In the genomic region with DNA sequence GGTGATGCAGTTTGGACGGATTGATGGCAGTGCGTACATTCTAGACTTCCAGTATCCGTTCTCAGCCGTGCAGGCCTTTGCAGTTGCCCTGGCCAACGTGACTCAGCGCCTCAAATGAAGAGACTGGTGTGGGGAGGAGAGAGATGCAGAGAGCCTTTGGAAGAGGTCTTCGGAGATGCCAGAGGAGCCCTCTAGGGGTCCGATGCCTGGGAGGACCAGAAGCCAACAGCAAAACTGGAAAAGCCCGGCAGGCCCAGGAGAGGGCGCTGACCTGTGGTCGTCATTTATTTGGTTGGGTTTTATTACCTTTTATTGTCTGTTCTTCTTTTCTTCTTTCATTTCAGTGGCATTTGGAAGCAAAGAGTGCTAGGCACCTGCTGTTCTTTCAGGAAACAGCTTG, we compare ENCODE assay signal across 11 cellular contexts. TPM values are rescaled to one million over a fixed set of nuclear protein-coding genes. Genes with fewer than 3 reads are reported as not detected.
DNase-seq lines count a peak whose midpoint lies in the region; ATAC-seq, FAIRE-seq and TF ChIP-seq lines count a peak whose summit lies in the region.
"Had no signal": no experiment of that assay in that cellular context is flagged by ENCODE, and none has a peak within 500 bp of the region (broad histone marks: within the 10 kb centered on the region; RNA-seq: fewer than 3 reads in every experiment).

No MANE protein-coding gene starts in this region.

- no peak overlapping the region for H3K14ac ChIP-seq in IMR-90 (replicated peaks; ENCODE audit: low read depth, low read length)

- 0 out of 2 replicates have a peak, but pooled peaks have one; percentile 5 for TF ChIP-seq RAD21 in IMR-90 (IDR thresholded peaks at IDR 0.05; ENCODE audit: low read length)

- no peak overlapping the region for H4K8ac ChIP-seq in IMR-90 (ENCODE audit: low read depth in 2 of 2, low read length in 2 of 2)

- TF ChIP-seq CTCF in D721Med (IDR thresholded peaks at IDR 0.05; ENCODE audit: insufficient read depth, missing control alignments): peak; percentile 9
- TF ChIP-seq CTCF in IMR-90 (conservative IDR thresholded peaks at IDR 0.05; ENCODE audit: low read depth, low read length): peak; percentile 23; the same call in 1 of the 2 replicates
- peak; percentile 44 for TF ChIP-seq CTCF in astrocyte of the spinal cord (IDR thresholded peaks at IDR 0.05; ENCODE audit: low read depth, low read length)
- TF ChIP-seq CTCF in lower lobe of right lung (IDR thresholded peaks at IDR 0.05): peak; percentile 14

- H3K4me1 ChIP-seq in IMR-90 (ENCODE audit: control insufficient read depth, insufficient read depth, low read length) (no peaks in the 10 kb centered on the region), lower lobe of right lung (no peaks in the 10 kb centered on the region)
- H3K4me1 ChIP-seq: colonic mucosa had no signal

- intact Hi-C loops in IMR-90 (cut with micrococcal nuclease) (no loop called here), lower lobe of right lung (cut with DNase I) (no loop called here)

- no peak overlapping the region for H4K91ac ChIP-seq in IMR-90 (ENCODE audit: insufficient read depth, low read depth, low read length)

- no TSS peak for BruUV-seq in IMR-90 (replicated peaks; lab: Mats Ljungman, UMichigan)

- no peak overlapping the region for H2BK15ac ChIP-seq in IMR-90 (ENCODE audit: low read depth, low read length)

- no peak overlapping the region for H3K9ac ChIP-seq in IMR-90 (ENCODE audit: low read depth, low read length)

- H3K4me1 Mint-ChIP-seq in stimulated activated memory B cell treated with anti-CD40 and anti-IgM and Interleukin-4, amounts not matched to agents 10 μg/mL and 1 μg/mL and 100 μg/mL, for 72 hours: no peaks in the 10 kb centered on the region

- peaks cover 17% of the 10 kb centered on the region for H3K36me3 ChIP-seq in IMR-90 (ENCODE audit: control insufficient read depth, insufficient read depth, low read length)
- peaks cover 23% of the 10 kb centered on the region for H3K36me3 ChIP-seq in lower lobe of right lung
- H3K36me3 ChIP-seq: colonic mucosa had no signal

- H4K20me1 ChIP-seq in IMR-90 (ENCODE audit: insufficient read depth, low read length): no peaks in the 10 kb centered on the region

- no peak overlapping the region for H3K4me3 Mint-ChIP-seq in stimulated activated memory B cell treated with anti-CD40 and anti-IgM and Interleukin-4, amounts not matched to agents 10 μg/mL and 1 μg/mL and 100 μg/mL, for 72 hours

- no peak overlapping the region for H2AFZ ChIP-seq in IMR-90 (replicated peaks; ENCODE audit: low read length, poor library complexity)

- FAIRE-seq in D721Med (lab: Jason Lieb, UNC): no peak

- dilution Hi-C loops in IMR-90 (cut with HindIII; ENCODE audit: low sequenced_read_pairs, unreplicated experiment): no loop called here

- no peak for DNase-seq in D721Med (ENCODE audit: insufficient read length, low spot score)
- peak; percentile 7 for DNase-seq in IMR-90
- DNase-seq in astrocyte of the spinal cord (ENCODE audit: low read depth, low spot score): peak; percentile 32
- no peak for DNase-seq in lower lobe of right lung
- no peak for DNase-seq in activated CD4-positive, alpha-beta T cell treated with anti-CD3 and anti-CD28 coated beads, Interleukin-2, amount 50 U/mL, for 4 hours
- DNase-seq in activated CD4-positive, alpha-beta T cell treated with anti-CD3 and anti-CD28 coated beads, Interleukin-2, amount 50 U/mL, for 1 hour: no peak
- DNase-seq in DMS79 treated with DMSO at 0.1 percent for 48 hours (lab: John Stamatoyannopoulos, UW): no peak
- DNase-seq: activated T-cell treated with anti-CD3 and anti-CD28 coated beads, Interleukin-2, amount 50 U/mL, for 1 hour; colonic mucosa; trophoblast cell had no signal

- no peak overlapping the region for H2AK5ac ChIP-seq in IMR-90 (ENCODE audit: low read depth, low read length)

- no peak overlapping the region for H3K23ac ChIP-seq in IMR-90 (ENCODE audit: low read depth, low read length)

- H2BK5ac ChIP-seq in IMR-90 (ENCODE audit: low read depth, low read length, poor library complexity, severe bottlenecking): no peak overlapping the region

- no peak overlapping the region for H2BK20ac ChIP-seq in IMR-90 (ENCODE audit: low read depth, low read length)

- POLR2A ChIA-PET in IMR-90 (lab: Charles Lee; ENCODE audit: unreplicated experiment): no interaction called here

- no CpG with 5 or more reads among the region's 11 CpGs for WGBS in IMR-90 (ENCODE audit: extremely low coverage in 2 of 2, insufficient read length in 1 of 2), 2 experiments

- H3K9me3 ChIP-seq in IMR-90 (ENCODE audit: control insufficient read depth, insufficient read depth, low read length) (no peaks in the 10 kb centered on the region), lower lobe of right lung (no peaks in the 10 kb centered on the region)
- H3K9me3 ChIP-seq: colonic mucosa had no signal

- H4K5ac ChIP-seq in IMR-90 (ENCODE audit: low read depth, low read length): no peak overlapping the region

- no peaks in the 10 kb centered on the region for H3K9me1 ChIP-seq in IMR-90 (ENCODE audit: insufficient read depth, low read length)

- peaks cover 56% of the 10 kb centered on the region for H3K36me3 Mint-ChIP-seq in stimulated activated memory B cell treated with anti-CD40 and anti-IgM and Interleukin-4, amounts not matched to agents 10 μg/mL and 1 μg/mL and 100 μg/mL, for 72 hours

- no peak overlapping the region for H3K27ac Mint-ChIP-seq in stimulated activated memory B cell treated with anti-CD40 and anti-IgM and Interleukin-4, amounts not matched to agents 10 μg/mL and 1 μg/mL and 100 μg/mL, for 72 hours

- H2BK120ac ChIP-seq in IMR-90 (ENCODE audit: low read depth, low read length): no peak overlapping the region

- no peaks in the 10 kb centered on the region for H3K9me3 Mint-ChIP-seq in stimulated activated memory B cell treated with anti-CD40 and anti-IgM and Interleukin-4, amounts not matched to agents 10 μg/mL and 1 μg/mL and 100 μg/mL, for 72 hours

- in situ Hi-C loops in IMR-90 (cut with MboI; ENCODE audit: low sequenced_read_pairs) (no loop called here), astrocyte of the spinal cord (cut with HindIII; ENCODE audit: low sequenced_read_pairs) (no loop called here)

- no peaks in the 10 kb centered on the region for H3K79me1 ChIP-seq in IMR-90 (ENCODE audit: low read depth in 1 of 2, low read length in 2 of 2)

- ATAC-seq in IMR-90 (ENCODE audit: low read depth) (peak; percentile 29; the same call in 1 of the 2 replicates), lower lobe of right lung (no peak)
- ATAC-seq in stimulated activated memory B cell treated with anti-CD40 and anti-IgM and Interleukin-4, amounts not matched to agents 10 μg/mL and 1 μg/mL and 100 μg/mL, for 72 hours: no peak

- H2AK9ac ChIP-seq in IMR-90 (replicated peaks; ENCODE audit: low read depth, low read length, poor library complexity): no peak overlapping the region

- H3K27me3 ChIP-seq in IMR-90 (ENCODE audit: control insufficient read depth, insufficient read depth, low read length) (no peaks in the 10 kb centered on the region), lower lobe of right lung (ENCODE audit: low read depth) (no peaks in the 10 kb centered on the region)
- H3K27me3 ChIP-seq: colonic mucosa had no signal

- CTCF ChIA-PET in IMR-90 (lab: Yijun Ruan, JAX): no interaction called here

- no peak overlapping the region for H3K18ac ChIP-seq in IMR-90 (ENCODE audit: low read depth, low read length)

- H3K4me3 ChIP-seq in IMR-90 (ENCODE audit: insufficient read depth, low read depth, low read length): no peak overlapping the region
- no peak overlapping the region for H3K4me3 ChIP-seq in astrocyte of the spinal cord (ENCODE audit: low read depth, low read length)
- no peak overlapping the region for H3K4me3 ChIP-seq in lower lobe of right lung
- H3K4me3 ChIP-seq: colonic mucosa had no signal

- no peak overlapping the region for H3K4me2 ChIP-seq in IMR-90 (ENCODE audit: low read depth, low read length)

- H3K27me3 Mint-ChIP-seq in stimulated activated memory B cell treated with anti-CD40 and anti-IgM and Interleukin-4, amounts not matched to agents 10 μg/mL and 1 μg/mL and 100 μg/mL, for 72 hours: no peaks in the 10 kb centered on the region

- TF ChIP-seq POLR2A in IMR-90 (IDR thresholded peaks at IDR 0.05; ENCODE audit: low read depth, low read length): no peak

- H3K56ac ChIP-seq in IMR-90 (ENCODE audit: extremely low read depth, insufficient read depth, low read length): no peak overlapping the region

- no peak overlapping the region for H3K4ac ChIP-seq in IMR-90 (ENCODE audit: low read depth, low read length)

- H3K27ac ChIP-seq in IMR-90 (ENCODE audit: insufficient read depth, low read length): no peak overlapping the region
- H3K27ac ChIP-seq in lower lobe of right lung: no peak overlapping the region
- H3K27ac ChIP-seq: colonic mucosa had no signal

TF ChIP-seq in IMR-90, 13 proteins besides CTCF, POLR2A, EP300 and RAD21:
- TF ChIP-seq MXI1 (IDR thresholded peaks at IDR 0.05; ENCODE audit: borderline replicate concordance, low read depth, low read length): no peak
- TF ChIP-seq, protein P1, sequence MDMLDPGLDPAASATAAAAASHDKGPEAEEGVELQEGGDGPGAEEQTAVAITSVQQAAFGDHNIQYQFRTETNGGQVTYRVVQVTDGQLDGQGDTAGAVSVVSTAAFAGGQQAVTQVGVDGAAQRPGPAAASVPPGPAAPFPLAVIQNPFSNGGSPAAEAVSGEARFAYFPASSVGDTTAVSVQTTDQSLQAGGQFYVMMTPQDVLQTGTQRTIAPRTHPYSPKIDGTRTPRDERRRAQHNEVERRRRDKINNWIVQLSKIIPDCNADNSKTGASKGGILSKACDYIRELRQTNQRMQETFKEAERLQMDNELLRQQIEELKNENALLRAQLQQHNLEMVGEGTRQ (IDR thresholded peaks at IDR 0.05; ENCODE audit: low read depth, low read length): no peak
- no peak for TF ChIP-seq MAFK (IDR thresholded peaks at IDR 0.05; ENCODE audit: low read depth, low read length)
- no peak for TF ChIP-seq RCOR1 (IDR thresholded peaks at IDR 0.05; ENCODE audit: insufficient replicate concordance, low read length)
- TF ChIP-seq SMC3 (IDR thresholded peaks at IDR 0.05; ENCODE audit: low read depth, low read length): no peak
- TF ChIP-seq CHD1 (IDR thresholded peaks at IDR 0.05; ENCODE audit: low read depth, low read length): no peak
TF ChIP-seq in IMR-90: peak in this region for 0.

RNA-seq across cellular contexts. Expression of a gene that starts 53.3 kb away (rescaled TPM):
- 27.8 and 40.0 TPM in 2 replicates for total RNA-seq in IMR-90 (2012; rRNA removed)
- polyA plus RNA-seq in IMR-90 (2012; rRNA removed): 16.8 and 22.8 TPM in 2 replicates
- 6.0 and 9.4 TPM in 2 replicates for polyA plus RNA-seq in IMR-90 (2012; cell fraction: cytosol; rRNA removed)
- 4.9 and 22.2 TPM in 2 replicates for polyA plus RNA-seq in IMR-90 (2012; cell fraction: nucleus; rRNA removed; ENCODE audit: low replicate concordance)
- total RNA-seq in lower lobe of right lung: 28.4 TPM

Comparison
In these comparisons a context has a peak if more than half of its experiments do, and no peak if none do; other contexts are left out.
1. DNase-seq: peak in IMR-90 (single experiment) and astrocyte of the spinal cord (single experiment); none in D721Med (single experiment), lower lobe of right lung (single experiment), activated CD4-positive, alpha-beta T cell treated with anti-CD3 and anti-CD28 coated beads, Interleukin-2, amount 50 U/mL, for 4 hours (0 of 2), activated CD4-positive, alpha-beta T cell treated with anti-CD3 and anti-CD28 coated beads, Interleukin-2, amount 50 U/mL, for 1 hour (single experiment) and DMS79 treated with DMSO at 0.1 percent for 48 hours (single experiment).
2. Peak in every context shown above with its lines, with median percentiles within 50 percentile points of each other: CTCF ChIP-seq.